In genomic region chr7:20894806-20895205, GRCh38 we compare ENCODE assay signal across 21 cellular contexts.
"Had no signal": no experiment of that assay in that cellular context is flagged by ENCODE, and none has a peak within 500 bp of the region (broad histone marks: within the 10 kb centered on the region; RNA-seq: fewer than 3 reads in every experiment).

No MANE protein-coding gene starts in this region.

- H3K4me3 ChIP-seq: colonic mucosa, esophagus squamous epithelium, tibial artery, vagina had no signal

- H3K27ac ChIP-seq: colonic mucosa, esophagus squamous epithelium, tibial artery, vagina had no signal

- H3K36me3 ChIP-seq: colonic mucosa, esophagus squamous epithelium, tibial artery, vagina had no signal

- H3K27me3 Mint-ChIP-seq: activated CD4-positive, alpha-beta memory T cell treated with anti-CD3 and anti-CD28 coated beads, Interleukin-2, amount 10 ng/mL, durations not matched to agents 7 days and 5 days had no signal

- H3K4me1 Mint-ChIP-seq: activated CD4-positive, alpha-beta memory T cell treated with anti-CD3 and anti-CD28 coated beads, Interleukin-2, amount 10 ng/mL, durations not matched to agents 7 days and 5 days had no signal

- H3K9me3 ChIP-seq: colonic mucosa, esophagus squamous epithelium, tibial artery, vagina had no signal

- H3K9me3 Mint-ChIP-seq: nephron had no signal

- H3K27me3 ChIP-seq: colonic mucosa, esophagus squamous epithelium, tibial artery, vagina had no signal

- H3K4me1 ChIP-seq: colonic mucosa, esophagus squamous epithelium, tibial artery, vagina had no signal

- H3K4me3 Mint-ChIP-seq: activated CD4-positive, alpha-beta memory T cell treated with anti-CD3 and anti-CD28 coated beads, Interleukin-2, amount 10 ng/mL, durations not matched to agents 7 days and 5 days; nephron had no signal

- DNase-seq: activated CD4-positive, alpha-beta memory T cell treated with anti-CD3 and anti-CD28 coated beads, Interleukin-2, amount 10 ng/mL, durations not matched to agents 7 days and 5 days; activated CD4-positive, alpha-beta T cell treated with anti-CD3 and anti-CD28 coated beads for 4 hours; activated effector memory CD4-positive, alpha-beta T cell treated with anti-CD3 and anti-CD28 coated beads, Interleukin-2, amount 50 U/mL, for 16 hours; activated T-cell treated with anti-CD3 and anti-CD28 coated beads, Interleukin-2, amount 50 U/mL, for 48 hours; central memory CD4-positive, alpha-beta T cell; colonic mucosa; esophagus squamous epithelium; glutamatergic neuron; hypothalamus; kidney glomerular epithelial cell; left ventricle myocardium superior; mesendoderm; nucleus accumbens; posterior cingulate gyrus; stimulated activated CD4-positive, alpha-beta T cell treated with anti-CD3 and anti-CD28 coated beads, Interleukin-15, amount 100 ng/mL, for 24 hours; stimulated activated CD4-positive, alpha-beta T cell treated with anti-CD3 and anti-CD28 coated beads, Interleukin-4, amount 100 ng/mL, for 24 hours; stimulated activated naive CD4-positive, alpha-beta T cell; tibial artery had no signal

- H3K36me3 Mint-ChIP-seq: activated naive CD4-positive, alpha-beta T cell treated with anti-CD3 and anti-CD28 coated beads, Interleukin-2, amount 50 U/mL, for 72 hours had no signal

- H3K27ac Mint-ChIP-seq: activated CD4-positive, alpha-beta memory T cell treated with anti-CD3 and anti-CD28 coated beads, Interleukin-2, amount 10 ng/mL, durations not matched to agents 7 days and 5 days; activated naive CD4-positive, alpha-beta T cell treated with anti-CD3 and anti-CD28 coated beads, Interleukin-2, amount 50 U/mL, for 72 hours; nephron had no signal

- ATAC-seq: activated naive CD4-positive, alpha-beta T cell treated with anti-CD3 and anti-CD28 coated beads, Interleukin-2, amount 50 U/mL, for 72 hours; left ventricle myocardium superior had no signal
